Comparison of ENCODE assay signal across 8 cellular contexts in genomic region chr1:36306902-36307456, GRCh38. TPM values are rescaled to one million over a fixed set of nuclear protein-coding genes. Genes with fewer than 3 reads are reported as not detected.
DNase-seq lines count a peak whose midpoint lies in the region; ATAC-seq and TF ChIP-seq lines count a peak whose summit lies in the region.

No MANE protein-coding gene starts in this region.

- peaks cover 4% of the 10 kb centered on the region for H3K4me1 ChIP-seq in colonic mucosa

- peak overlapping the region; percentile 90 for H3K27ac ChIP-seq in colonic mucosa

- peak overlapping the region; percentile 96 for H3K27ac Mint-ChIP-seq in activated CD4-positive, alpha-beta T cell treated with anti-CD3 and anti-CD28 coated beads for 36 hours

- POLR2A ChIA-PET in activated CD4-positive, alpha-beta T cell treated with anti-CD3 and anti-CD28 coated beads for 36 hours (lab: Charles Lee) = interaction anchor here (1.0 to 1.6 kb wide), 4 partner anchors 12 to 374 kb away, joined by 3 read pairs; no protein-coding TSS in a partner anchor

- peaks cover 45% of the 10 kb centered on the region for H3K4me1 Mint-ChIP-seq in activated CD4-positive, alpha-beta T cell treated with anti-CD3 and anti-CD28 coated beads for 36 hours

- CTCF ChIA-PET in activated CD4-positive, alpha-beta T cell treated with anti-CD3 and anti-CD28 coated beads for 36 hours (lab: Charles Lee) = interaction anchor here (0.6 to 1.6 kb wide), 6 partner anchors 15 to 249 kb away, joined by 3 to 6 read pairs (median 4); partner anchors contain the start of genes THRAP3 and TRAPPC3

- intact Hi-C loops in activated CD4-positive, alpha-beta T cell treated with anti-CD3 and anti-CD28 coated beads for 36 hours (cut with DNase I, micrococcal nuclease) = loop anchor here (1.0 to 5.0 kb wide), 9 partner anchors 16 to 1165 kb away; partner anchors contain the start of genes EVA1B (in 2 of the 2), AGO3 (in 1 of the 2), STK40 (in 1 of the 2) and THRAP3 (in 1 of the 2)
- intact Hi-C loops in colonic mucosa (cut with DNase I) = no loop called here

- ATAC-seq in GM18909 (IDR thresholded peaks at IDR 0.05; ENCODE audit: poor library complexity, unreplicated experiment) (peak; percentile 97), HG03159 (IDR thresholded peaks at IDR 0.05; ENCODE audit: unreplicated experiment) (peak; percentile 97), left lobe of liver (peak; percentile 96)
- ATAC-seq in activated CD4-positive, alpha-beta T cell treated with anti-CD3 and anti-CD28 coated beads for 36 hours = peak; percentile 91

- peak overlapping the region; percentile 20 to 76 for H3K9ac ChIP-seq in colonic mucosa (ENCODE audit: low read depth in 2 of 2, low read length in 2 of 2)

- peak; percentile 97 for DNase-seq in AG08396 (ENCODE audit: low spot score)
- peak; percentile 98 for DNase-seq in NCI-H345 (lab: John Stamatoyannopoulos, UW)
- peak; percentile 96 for DNase-seq in activated CD4-positive, alpha-beta T cell treated with anti-CD3 and anti-CD28 coated beads for 36 hours
- peak; percentile 96 for DNase-seq in colonic mucosa
- DNase-seq in left lobe of liver (ENCODE audit: low spot score) = peak; percentile 94
- DNase-seq in stimulated activated CD4-positive, alpha-beta T cell treated with anti-CD3 and anti-CD28 coated beads, Interleukin-2, amount 100 ng/mL, for 24 hours = peak; percentile 92 to 95

- H3K36me3 Mint-ChIP-seq in activated CD4-positive, alpha-beta T cell treated with anti-CD3 and anti-CD28 coated beads for 36 hours (ENCODE audit: low read depth) = peaks cover 54% of the 10 kb centered on the region

- H3K4me3 ChIP-seq in colonic mucosa = peak overlapping the region; percentile 94

- H3K36me3 ChIP-seq in colonic mucosa = no peaks in the 10 kb centered on the region

- no peaks in the 10 kb centered on the region for H3K27me3 Mint-ChIP-seq in activated CD4-positive, alpha-beta T cell treated with anti-CD3 and anti-CD28 coated beads for 36 hours

- TF ChIP-seq CTCF in colonic mucosa (IDR thresholded peaks at IDR 0.05) = no peak

- no peaks in the 10 kb centered on the region for H3K9me3 Mint-ChIP-seq in activated CD4-positive, alpha-beta T cell treated with anti-CD3 and anti-CD28 coated beads for 36 hours (ENCODE audit: low read depth)

- H3K9me3 ChIP-seq in colonic mucosa = no peaks in the 10 kb centered on the region

- H3K27me3 ChIP-seq in colonic mucosa = no peaks in the 10 kb centered on the region

- H3K4me3 Mint-ChIP-seq in activated CD4-positive, alpha-beta T cell treated with anti-CD3 and anti-CD28 coated beads for 36 hours = peak overlapping the region; percentile 98

RNA-seq across cellular contexts. Expression of gene SH3D21, which starts 0.8 kb away (rescaled TPM):
- 10 to 100 TPM; 26.2 to 33.0 TPM for total RNA-seq in activated CD4-positive, alpha-beta T cell treated with anti-CD3 and anti-CD28 coated beads for 36 hours
- total RNA-seq in colonic mucosa (10 to 100 TPM in 1 of 2 donors, 1 to 10 TPM in 1; 7.4 to 22.8 TPM), left lobe of liver (1.5 TPM)

RNA-seq across cellular contexts. Expression of gene EVA1B, which starts 16.5 kb away (rescaled TPM):
- total RNA-seq in activated CD4-positive, alpha-beta T cell treated with anti-CD3 and anti-CD28 coated beads for 36 hours = 1 to 10 TPM; 2.7 to 3.1 TPM
- total RNA-seq in colonic mucosa = 1 to 10 TPM; 5.3 to 8.7 TPM
- 4.8 TPM for total RNA-seq in left lobe of liver

Comparison
In these comparisons a context has a peak if more than half of its experiments do, and no peak if none do; other contexts are left out.
1. Peak in every context shown above with its lines: DNase-seq, ATAC-seq, H3K4me3 ChIP-seq and H3K27ac ChIP-seq.